In the genomic region with DNA sequence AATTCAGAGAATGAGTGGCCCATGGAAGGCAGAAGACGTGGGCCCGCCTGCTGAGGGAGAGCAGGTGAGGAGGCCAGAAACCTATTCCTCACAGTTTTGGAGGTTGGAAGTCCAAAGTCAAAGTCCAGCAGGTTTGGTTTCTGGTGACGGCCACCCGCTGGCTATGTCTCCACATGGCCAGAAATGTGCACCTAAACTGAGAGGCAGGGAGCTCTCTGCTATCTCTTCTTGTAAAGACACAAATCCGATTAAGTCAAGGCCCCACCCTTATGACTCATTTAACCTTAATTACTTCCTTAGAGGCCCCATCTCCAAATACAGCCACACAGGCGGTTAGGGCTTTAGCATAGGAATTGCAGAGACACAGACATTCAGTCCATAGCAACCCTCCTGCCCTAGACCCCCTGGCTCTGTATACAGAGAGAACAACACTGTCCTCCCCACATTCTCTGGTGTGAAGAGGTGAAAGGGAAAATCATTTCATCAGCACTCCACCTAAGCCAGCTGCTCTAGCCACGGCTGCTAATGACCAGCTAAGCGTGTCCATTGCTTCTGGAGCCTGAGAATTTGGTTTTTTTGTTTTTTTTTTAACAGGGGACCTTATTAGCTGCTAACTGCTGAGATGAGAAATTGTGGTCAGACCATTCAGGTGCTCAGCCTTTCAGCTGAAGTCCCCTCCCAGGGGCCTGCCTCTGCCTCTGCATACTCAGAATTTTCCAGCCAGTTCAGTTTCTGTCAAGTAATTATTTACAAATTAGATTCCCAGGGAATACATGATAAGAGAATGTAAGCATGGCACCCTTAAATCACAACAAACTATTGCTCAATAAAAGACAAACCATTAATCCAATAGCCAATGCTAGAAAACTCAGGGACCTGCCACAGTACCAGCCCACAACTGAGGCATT, we compare ENCODE assay signal across 8 cellular contexts.
A peak's percentile ranks its signal among the peaks of the same experiment; 100 is the strongest.
DNase-seq lines count a peak whose midpoint lies in the region; ATAC-seq and TF ChIP-seq lines count a peak whose summit lies in the region.

No MANE protein-coding gene starts in this region.

- H4K91ac ChIP-seq in mesenchymal stem cell (ENCODE audit: low read length), result no peak overlapping the region

- peaks cover 8% of the 10 kb centered on the region for H3K9me3 Mint-ChIP-seq in nephron progenitor cell

- H3K9me3 ChIP-seq in DND-41 (ENCODE audit: insufficient read depth, low read length, severe bottlenecking), result no peaks in the 10 kb centered on the region
- no peaks in the 10 kb centered on the region for H3K9me3 ChIP-seq in mesenchymal stem cell (ENCODE audit: control insufficient read depth, low read length)

- H3K4me1 ChIP-seq in DND-41 (ENCODE audit: insufficient read depth, low read length) (peaks cover 55% of the 10 kb centered on the region), mesenchymal stem cell (ENCODE audit: control insufficient read depth, insufficient read depth, low read depth, low read length) (peaks cover 7% of the 10 kb centered on the region)

- H3K36me3 Mint-ChIP-seq in nephron progenitor cell (ENCODE audit: low read depth), result no peaks in the 10 kb centered on the region

- no peak overlapping the region for H3K14ac ChIP-seq in mesenchymal stem cell (ENCODE audit: low read length in 2 of 2)

- H3K4me1 Mint-ChIP-seq in nephron progenitor cell, result peaks cover 53% of the 10 kb centered on the region

- no peak overlapping the region for H2BK120ac ChIP-seq in mesenchymal stem cell (ENCODE audit: low read depth, low read length)

- H2AK5ac ChIP-seq in mesenchymal stem cell (ENCODE audit: low read length, severe bottlenecking), result no peak overlapping the region

- H3K27me3 Mint-ChIP-seq in nephron progenitor cell (ENCODE audit: low read depth, poor library complexity), result peaks cover 6% of the 10 kb centered on the region

- H3K4me2 ChIP-seq in DND-41 (ENCODE audit: insufficient read depth, low read length) (no peak overlapping the region), mesenchymal stem cell (ENCODE audit: low read length, poor library complexity, severe bottlenecking) (no peak overlapping the region)

- peak; percentile 13; the same call in 1 of the 3 replicates for ATAC-seq in DND-41 (ENCODE audit: insufficient read depth, low read depth)
- ATAC-seq in GM19467 (IDR thresholded peaks at IDR 0.05; ENCODE audit: unreplicated experiment), result peak; percentile 75
- ATAC-seq in HG03442 (IDR thresholded peaks at IDR 0.05; ENCODE audit: unreplicated experiment), result peak; percentile 82

- 65% methylated on average over 8 of the region's 8 CpGs for WGBS in mesenchymal stem cell

- DNase-seq in DND-41 (no peak), SKM-1 treated with dmso at 0.1 percent for 144 hours (lab: John Stamatoyannopoulos, UW; ENCODE audit: unreplicated experiment) (peak; percentile 63), mesenchymal stem cell (peak; percentile 41), nephron progenitor cell (no peak), KG1 (lab: John Stamatoyannopoulos, UW) (no peak), NCI-H128 (lab: John Stamatoyannopoulos, UW; ENCODE audit: unreplicated experiment) (no peak)

- H2BK15ac ChIP-seq in mesenchymal stem cell (ENCODE audit: low read depth, poor library complexity, severe bottlenecking), result no peak overlapping the region

- no peaks in the 10 kb centered on the region for H3K79me1 ChIP-seq in mesenchymal stem cell (replicated peaks; ENCODE audit: low read length, poor library complexity, severe bottlenecking)

- H3K79me2 ChIP-seq in DND-41 (ENCODE audit: insufficient read depth, low read length), result no peaks in the 10 kb centered on the region

- H4K20me1 ChIP-seq in DND-41 (ENCODE audit: insufficient read depth, low read length), result no peaks in the 10 kb centered on the region

- no peak overlapping the region for H2BK5ac ChIP-seq in mesenchymal stem cell (ENCODE audit: low read depth, low read length, poor library complexity, severe bottlenecking)

- no peak overlapping the region for H3K4me3 Mint-ChIP-seq in nephron progenitor cell

- H3K9ac ChIP-seq in DND-41 (ENCODE audit: low read depth, low read length) (no peak overlapping the region), mesenchymal stem cell (ENCODE audit: low read length) (no peak overlapping the region)

- H3K23ac ChIP-seq in mesenchymal stem cell (ENCODE audit: low read length in 2 of 2), result no peak overlapping the region

- H3K4ac ChIP-seq in mesenchymal stem cell (ENCODE audit: low read depth in 1 of 2, low read length in 2 of 2), result no peak overlapping the region

- H3K27me3 ChIP-seq in DND-41 (ENCODE audit: insufficient read depth, low read length, poor library complexity), result no peaks in the 10 kb centered on the region
- H3K27me3 ChIP-seq in mesenchymal stem cell (ENCODE audit: control insufficient read depth in 1 of 2, insufficient read depth in 1 of 2, low read length in 2 of 2), result peaks cover 0 to 3% of the 10 kb centered on the region in 2 experiments

- H3K18ac ChIP-seq in mesenchymal stem cell (ENCODE audit: low read depth in 1 of 2, low read length in 2 of 2), result no peak overlapping the region

- H3K36me3 ChIP-seq in DND-41 (ENCODE audit: insufficient read depth, low read length), result no peaks in the 10 kb centered on the region
- no peaks in the 10 kb centered on the region for H3K36me3 ChIP-seq in mesenchymal stem cell (ENCODE audit: control insufficient read depth in 1 of 2, insufficient read depth in 2 of 2, low read depth in 1 of 2, low read length in 2 of 2)

- H3K4me3 ChIP-seq in DND-41 (ENCODE audit: low read depth in 1 of 2, low read length in 2 of 2) (no peak overlapping the region), mesenchymal stem cell (ENCODE audit: insufficient read depth in 1 of 2, low read depth in 1 of 2, low read length in 2 of 2) (no peak overlapping the region)

- TF ChIP-seq CTCF in DND-41 (IDR thresholded peaks at IDR 0.05; ENCODE audit: borderline replicate concordance, extremely low read depth, low read length, poor library complexity, severe bottlenecking), result no peak
- TF ChIP-seq CTCF in nephron progenitor cell (IDR thresholded peaks at IDR 0.05), result no peak

- H2BK12ac ChIP-seq in mesenchymal stem cell (ENCODE audit: low read length in 2 of 2), result peak overlapping the region; percentile 46 to 68

- H4K8ac ChIP-seq in mesenchymal stem cell (ENCODE audit: low read length), result no peak overlapping the region

- no peak overlapping the region for H2AFZ ChIP-seq in DND-41 (ENCODE audit: low read depth, low read length)
- H2AFZ ChIP-seq in mesenchymal stem cell (ENCODE audit: low read depth, low read length), result no peak overlapping the region

- no peak overlapping the region for H3K27ac Mint-ChIP-seq in nephron progenitor cell

- H3K27ac ChIP-seq in DND-41 (ENCODE audit: low read length) (peak overlapping the region; percentile 51), mesenchymal stem cell (ENCODE audit: low read length, poor library complexity, severe bottlenecking) (no peak overlapping the region)

Comparison
In these comparisons a context has a peak if more than half of its experiments do, and no peak if none do; other contexts are left out.
1. ATAC-seq: peak in every context shown above with its lines; median percentile 82 in HG03442; 75 in GM19467; 13 in DND-41.
2. DNase-seq: peak in SKM-1 treated with dmso at 0.1 percent for 144 hours (single experiment) and mesenchymal stem cell (single experiment); none in DND-41 (single experiment), nephron progenitor cell (single experiment), KG1 (single experiment) and NCI-H128 (single experiment).